Comparison of ENCODE assay signal across 21 cellular contexts in the genomic region with DNA sequence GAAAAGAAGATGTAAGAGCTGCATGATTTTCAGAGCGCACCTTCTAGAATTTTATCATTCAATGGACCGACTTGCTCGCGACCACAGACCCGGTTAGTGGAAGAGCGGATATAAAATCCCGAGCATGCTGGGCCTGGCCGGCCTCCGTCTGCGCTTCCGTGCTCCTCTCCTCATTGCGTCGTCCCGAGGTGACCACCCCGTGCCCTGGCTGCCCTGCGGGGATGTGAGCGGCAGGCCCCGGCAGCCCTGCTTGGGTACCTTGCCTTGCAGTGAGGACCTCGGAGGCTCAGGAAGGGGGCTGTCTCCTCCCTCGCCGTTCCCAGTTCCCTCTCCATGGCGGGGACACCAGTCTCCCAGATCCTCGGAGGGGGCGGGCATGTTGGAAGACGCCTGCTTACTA.
DNase-seq lines count a peak whose midpoint lies in the region; ATAC-seq and TF ChIP-seq lines count a peak whose summit lies in the region.
"Had no signal": no experiment of that assay in that cellular context is flagged by ENCODE, and none has a peak within 500 bp of the region (broad histone marks: within the 10 kb centered on the region; RNA-seq: fewer than 3 reads in every experiment).

No MANE protein-coding gene starts in this region.

- no peak overlapping the region for H2BK15ac ChIP-seq in neuronal stem cell (ENCODE audit: low read length)
- H2BK15ac ChIP-seq in mesenchymal stem cell (ENCODE audit: low read depth, poor library complexity, severe bottlenecking), result no peak overlapping the region

- DNase-seq in endodermal cell (peak; percentile 30), neuronal stem cell (ENCODE audit: low spot score) (no peak), upper lobe of right lung (peak; percentile 48), KBM-7 (no peak), stomach (no peak), mesenchymal stem cell (no peak)
- DNase-seq: BE2C; CD4-positive, CD25-positive, alpha-beta regulatory T cell; CD8-positive, alpha-beta memory T cell; DMS 273 treated with DMSO at 0.1 percent for 48 hours; DMS79; EL; GDM1; GM23248; H9 had no signal

- H4K8ac ChIP-seq in neuronal stem cell (ENCODE audit: low read depth, low read length) (no peak overlapping the region), mesenchymal stem cell (ENCODE audit: low read length) (no peak overlapping the region)

- H2BK5ac ChIP-seq in neuronal stem cell (ENCODE audit: low read length) (no peak overlapping the region), mesenchymal stem cell (ENCODE audit: low read depth, low read length, poor library complexity, severe bottlenecking) (no peak overlapping the region)

- H3K36me3 ChIP-seq in BLaER1, result no peaks in the 10 kb centered on the region
- no peaks in the 10 kb centered on the region for H3K36me3 ChIP-seq in endodermal cell (ENCODE audit: control insufficient read depth, insufficient read depth, low read length)
- H3K36me3 ChIP-seq in neuronal stem cell (replicated peaks in 1 of 2; ENCODE audit: control insufficient read depth in 2 of 2, insufficient read depth in 2 of 2, low read length in 2 of 2), result no peaks in the 10 kb centered on the region
- H3K36me3 ChIP-seq in upper lobe of right lung, result no peaks in the 10 kb centered on the region
- H3K36me3 ChIP-seq in stomach, result no peaks in the 10 kb centered on the region
- no peaks in the 10 kb centered on the region for H3K36me3 ChIP-seq in mesenchymal stem cell (ENCODE audit: control insufficient read depth in 1 of 2, insufficient read depth in 2 of 2, low read depth in 1 of 2, low read length in 2 of 2)
- H3K36me3 ChIP-seq: BE2C had no signal

- H3K79me1 ChIP-seq in neuronal stem cell (ENCODE audit: low read depth, low read length) (no peaks in the 10 kb centered on the region), mesenchymal stem cell (replicated peaks; ENCODE audit: low read length, poor library complexity, severe bottlenecking) (no peaks in the 10 kb centered on the region)

- H3K14ac ChIP-seq in neuronal stem cell (ENCODE audit: low read length), result peak overlapping the region; percentile 3
- no peak overlapping the region for H3K14ac ChIP-seq in mesenchymal stem cell (ENCODE audit: low read length in 2 of 2)

- H3K9ac ChIP-seq in BLaER1 (no peak overlapping the region), endodermal cell (ENCODE audit: extremely low read depth, low read length, poor library complexity, severe bottlenecking) (no peak overlapping the region), neuronal stem cell (ENCODE audit: low read depth, low read length, poor library complexity) (no peak overlapping the region), mesenchymal stem cell (ENCODE audit: low read length) (no peak overlapping the region)
- H3K9ac ChIP-seq: GM23248 had no signal

- H2BK12ac ChIP-seq in neuronal stem cell (ENCODE audit: low read length), result no peak overlapping the region
- no peak overlapping the region for H2BK12ac ChIP-seq in mesenchymal stem cell (ENCODE audit: low read length in 2 of 2)

- in situ Hi-C loops in KBM-7 (cut with MboI; ENCODE audit: low pct_unique_long_range_greater_than_20kb, low sequenced_read_pairs), result no loop called here

- peaks cover 9% of the 10 kb centered on the region; the same call in 1 of the 2 replicates for H3K4me1 ChIP-seq in BLaER1
- H3K4me1 ChIP-seq in endodermal cell (ENCODE audit: control insufficient read depth, insufficient read depth, low read length), result no peaks in the 10 kb centered on the region
- H3K4me1 ChIP-seq in neuronal stem cell (ENCODE audit: control insufficient read depth in 2 of 2, insufficient read depth in 1 of 2, low read depth in 1 of 2, low read length in 2 of 2), result no peaks in the 10 kb centered on the region
- no peaks in the 10 kb centered on the region for H3K4me1 ChIP-seq in upper lobe of right lung
- peaks cover 0 to 18% (median 9%) of the 10 kb centered on the region in 4 donors for H3K4me1 ChIP-seq in stomach
- no peaks in the 10 kb centered on the region for H3K4me1 ChIP-seq in mesenchymal stem cell (ENCODE audit: control insufficient read depth, insufficient read depth, low read depth, low read length)
- H3K4me1 ChIP-seq: BE2C had no signal

- no peaks in the 10 kb centered on the region for H3K9me3 Mint-ChIP-seq in endodermal cell
- H3K9me3 Mint-ChIP-seq: CD8-positive, alpha-beta memory T cell had no signal

- H3K36me3 Mint-ChIP-seq in endodermal cell (ENCODE audit: low read depth), result no peaks in the 10 kb centered on the region
- H3K36me3 Mint-ChIP-seq: CD4-positive, CD25-positive, alpha-beta regulatory T cell; CD8-positive, alpha-beta memory T cell had no signal

- no peaks in the 10 kb centered on the region for H3K27me3 Mint-ChIP-seq in endodermal cell (ENCODE audit: insufficient read depth)

- H3K4me3 ChIP-seq in BLaER1, result no peak overlapping the region
- no peak overlapping the region for H3K4me3 ChIP-seq in endodermal cell (ENCODE audit: low read length)
- H3K4me3 ChIP-seq in neuronal stem cell (ENCODE audit: low read length in 2 of 2), result no peak overlapping the region
- no peak overlapping the region for H3K4me3 ChIP-seq in upper lobe of right lung
- no peak overlapping the region for H3K4me3 ChIP-seq in stomach
- no peak overlapping the region for H3K4me3 ChIP-seq in mesenchymal stem cell (ENCODE audit: insufficient read depth in 1 of 2, low read depth in 1 of 2, low read length in 2 of 2)
- H3K4me3 ChIP-seq: GM12878, GM23248 had no signal

- no peaks in the 10 kb centered on the region for H4K20me1 ChIP-seq in BLaER1

- TF ChIP-seq POLR2A in stomach (IDR thresholded peaks at IDR 0.05), result no peak

- ATAC-seq in upper lobe of right lung (no peak), HG03565 (IDR thresholded peaks at IDR 0.05; ENCODE audit: unreplicated experiment) (no peak)
- ATAC-seq: GM12878, HCT116 had no signal

- no peak overlapping the region for H3K4me3 Mint-ChIP-seq in endodermal cell
- H3K4me3 Mint-ChIP-seq: CD4-positive, CD25-positive, alpha-beta regulatory T cell; CD8-positive, alpha-beta memory T cell; H9 had no signal

- H3K27me3 ChIP-seq in BLaER1, result no peaks in the 10 kb centered on the region
- H3K27me3 ChIP-seq in endodermal cell (ENCODE audit: control insufficient read depth, insufficient read depth, low read length, poor library complexity, severe bottlenecking), result no peaks in the 10 kb centered on the region
- H3K27me3 ChIP-seq in neuronal stem cell (ENCODE audit: control insufficient read depth in 3 of 3, insufficient read depth in 3 of 3, low read depth in 1 of 3, low read length in 3 of 3), result peaks cover 0 to 2% (median 0%) of the 10 kb centered on the region in 3 experiments
- H3K27me3 ChIP-seq in upper lobe of right lung, result no peaks in the 10 kb centered on the region
- H3K27me3 ChIP-seq in stomach, result peaks cover 0 to 13% (median 0%) of the 10 kb centered on the region in 3 donors
- H3K27me3 ChIP-seq in mesenchymal stem cell (ENCODE audit: control insufficient read depth in 1 of 2, insufficient read depth in 1 of 2, low read length in 2 of 2), result no peaks in the 10 kb centered on the region

- no peak for TF ChIP-seq EP300 in stomach (IDR thresholded peaks at IDR 0.05)

- H3K18ac ChIP-seq in neuronal stem cell (ENCODE audit: low read length), result peak overlapping the region; percentile 88
- H3K18ac ChIP-seq in mesenchymal stem cell (ENCODE audit: low read depth in 1 of 2, low read length in 2 of 2), result no peak overlapping the region

- intact Hi-C loops in upper lobe of right lung (cut with DNase I), result no loop called here
- intact Hi-C loops in stomach (cut with DNase I; ENCODE audit: low total_unique reads), result no loop called here

- 92% methylated on average over 18 to 25 of the region's 25 CpGs for WGBS in endodermal cell (ENCODE audit: insufficient coverage in 1 of 2, insufficient read length in 1 of 2), 2 experiments
- no CpG with 5 or more reads among the region's 25 CpGs for WGBS in neuronal stem cell (ENCODE audit: extremely low coverage in 2 of 2, insufficient read length in 2 of 2, insufficient replicate concordance in 1 of 2), 2 donors
- WGBS in stomach, 5 donors, result 91 to 97% (median 94%) methylated on average over 17 to 25 of the region's 25 CpGs
- 90% methylated on average over 25 of the region's 25 CpGs for WGBS in mesenchymal stem cell

- H3K4me1 Mint-ChIP-seq in endodermal cell, result no peaks in the 10 kb centered on the region
- H3K4me1 Mint-ChIP-seq: CD4-positive, CD25-positive, alpha-beta regulatory T cell; CD8-positive, alpha-beta memory T cell had no signal

- H2AFZ ChIP-seq in neuronal stem cell (ENCODE audit: low read length) (no peak overlapping the region), mesenchymal stem cell (ENCODE audit: low read depth, low read length) (no peak overlapping the region)
- H2AFZ ChIP-seq: GM23248 had no signal

- H3K4ac ChIP-seq in neuronal stem cell (ENCODE audit: low read length), result no peak overlapping the region
- H3K4ac ChIP-seq in mesenchymal stem cell (ENCODE audit: low read depth in 1 of 2, low read length in 2 of 2), result no peak overlapping the region

- H2BK120ac ChIP-seq in neuronal stem cell (ENCODE audit: low read depth, low read length) (no peak overlapping the region), mesenchymal stem cell (ENCODE audit: low read depth, low read length) (no peak overlapping the region)

- H3K4me2 ChIP-seq in BLaER1 (peak overlapping the region; percentile 35; the same call in 1 of the 2 replicates), neuronal stem cell (ENCODE audit: insufficient read depth, low read length, poor library complexity, severe bottlenecking) (no peak overlapping the region), mesenchymal stem cell (ENCODE audit: low read length, poor library complexity, severe bottlenecking) (no peak overlapping the region)

- H3K9me3 ChIP-seq in BLaER1 (no peaks in the 10 kb centered on the region), endodermal cell (ENCODE audit: control insufficient read depth, low read length) (no peaks in the 10 kb centered on the region), neuronal stem cell (replicated peaks in 1 of 2; ENCODE audit: control insufficient read depth in 2 of 2, insufficient read depth in 1 of 2, low read depth in 1 of 2, low read length in 2 of 2) (peaks cover 0 to 3% of the 10 kb centered on the region in 2 donors), upper lobe of right lung (no peaks in the 10 kb centered on the region), stomach (no peaks in the 10 kb centered on the region), mesenchymal stem cell (ENCODE audit: control insufficient read depth, low read length) (no peaks in the 10 kb centered on the region)
- H3K9me3 ChIP-seq: BE2C had no signal

- H2AK5ac ChIP-seq in neuronal stem cell (ENCODE audit: low read depth, low read length) (no peak overlapping the region), mesenchymal stem cell (ENCODE audit: low read length, severe bottlenecking) (no peak overlapping the region)

- H3K23ac ChIP-seq in neuronal stem cell (ENCODE audit: low read depth, low read length, poor library complexity) (peak overlapping the region; percentile 11), mesenchymal stem cell (ENCODE audit: low read length in 2 of 2) (no peak overlapping the region)

- H4K91ac ChIP-seq in neuronal stem cell (ENCODE audit: low read depth, low read length, poor library complexity), result no peak overlapping the region
- no peak overlapping the region for H4K91ac ChIP-seq in mesenchymal stem cell (ENCODE audit: low read length)

- TF ChIP-seq CTCF in endodermal cell (conservative IDR thresholded peaks at IDR 0.05), result no peak
- no peak for TF ChIP-seq CTCF in upper lobe of right lung (IDR thresholded peaks at IDR 0.05)
- no peak for TF ChIP-seq CTCF in stomach (IDR thresholded peaks at IDR 0.05)

- no peak overlapping the region for H3K27ac Mint-ChIP-seq in endodermal cell
- H3K27ac Mint-ChIP-seq: CD4-positive, CD25-positive, alpha-beta regulatory T cell; CD8-positive, alpha-beta memory T cell; H9 had no signal

- H3K27ac ChIP-seq in BLaER1 (no peak overlapping the region), endodermal cell (ENCODE audit: low read depth, low read length) (no peak overlapping the region), neuronal stem cell (replicated peaks; ENCODE audit: low read length) (no peak overlapping the region), upper lobe of right lung (no peak overlapping the region), stomach (no peak overlapping the region), mesenchymal stem cell (ENCODE audit: low read length, poor library complexity, severe bottlenecking) (no peak overlapping the region)
- H3K27ac ChIP-seq: 22Rv1, C4-2B, GM23248 had no signal

Comparison
In these comparisons a context has a peak if more than half of its experiments do, and no peak if none do; other contexts are left out.
1. DNase-seq: peak in endodermal cell (single experiment) and upper lobe of right lung (single experiment); none in neuronal stem cell (single experiment), KBM-7 (single experiment), stomach (single experiment) and mesenchymal stem cell (single experiment).